9 cellular contexts compared by ENCODE assay signal in genomic region chr16:70736454-70737376, GRCh38. TPM values are rescaled to one million over a fixed set of nuclear protein-coding genes. Genes with fewer than 3 reads are reported as not detected.
A peak's percentile ranks its signal among the peaks of the same experiment; 100 is the strongest.
DNase-seq lines count a peak whose midpoint lies in the region; ATAC-seq and TF ChIP-seq lines count a peak whose summit lies in the region.
"Had no signal": no experiment of that assay in that cellular context is flagged by ENCODE, and none has a peak within 500 bp of the region (broad histone marks: within the 10 kb centered on the region; RNA-seq: fewer than 3 reads in every experiment).

No MANE protein-coding gene starts in this region.

- H3K27me3 ChIP-seq in naive thymus-derived CD4-positive, alpha-beta T cell (ENCODE audit: control insufficient read depth in 2 of 2, insufficient read depth in 2 of 2, low read length in 2 of 2), result no peaks in the 10 kb centered on the region
- no peaks in the 10 kb centered on the region for H3K27me3 ChIP-seq in aorta (ENCODE audit: control insufficient read depth in 1 of 2, insufficient read depth in 2 of 2, low read length in 1 of 2)
- H3K27me3 ChIP-seq: SJCRH30 had no signal

- no peak overlapping the region for H3K4me3 ChIP-seq in naive thymus-derived CD4-positive, alpha-beta T cell (ENCODE audit: low read length)
- H3K4me3 ChIP-seq in aorta (ENCODE audit: low read length in 2 of 2), result no peak overlapping the region
- H3K4me3 ChIP-seq: SJCRH30 had no signal

- CTCF ChIA-PET in naive thymus-derived CD4-positive, alpha-beta T cell (lab: Charles Lee), result interaction anchor here (5.6 kb wide), 1 partner anchor 34 kb away, joined by 32 read pairs; no protein-coding TSS in a partner anchor

- peaks cover 18 to 30% of the 10 kb centered on the region in 2 donors for H3K4me1 ChIP-seq in naive thymus-derived CD4-positive, alpha-beta T cell (ENCODE audit: control insufficient read depth in 2 of 2, insufficient read depth in 2 of 2, low read length in 2 of 2)
- no peaks in the 10 kb centered on the region for H3K4me1 ChIP-seq in aorta (ENCODE audit: control insufficient read depth in 1 of 2, insufficient read depth in 2 of 2, low read length in 2 of 2)

- POLR2A ChIA-PET in naive thymus-derived CD4-positive, alpha-beta T cell (lab: Charles Lee), result interaction anchor here (0.6 to 6.9 kb wide), 11 partner anchors 8 to 344 kb away, joined by 3 to 59 read pairs (median 3); partner anchors contain the start of gene VAC14

- WGBS in aorta, 2 donors, result 87 to 88% methylated on average over 18 of the region's 18 CpGs

- TF ChIP-seq CTCF in brain (conservative IDR thresholded peaks at IDR 0.05), result no peak

- peak overlapping the region; percentile 58 to 93 (median 90) for H3K27ac Mint-ChIP-seq in brain
- peak overlapping the region; percentile 87 to 100 (median 98) for H3K27ac Mint-ChIP-seq in naive thymus-derived CD4-positive, alpha-beta T cell

- peaks cover 22% of the 10 kb centered on the region for H3K36me3 Mint-ChIP-seq in brain
- H3K36me3 Mint-ChIP-seq in naive thymus-derived CD4-positive, alpha-beta T cell, result peaks cover 0 to 30% (median 16%) of the 10 kb centered on the region in 5 donors

- no peaks in the 10 kb centered on the region for H3K9me3 ChIP-seq in naive thymus-derived CD4-positive, alpha-beta T cell (ENCODE audit: control insufficient read depth in 2 of 3, low read length in 3 of 3)
- no peaks in the 10 kb centered on the region for H3K9me3 ChIP-seq in aorta (ENCODE audit: control insufficient read depth, low read length)
- H3K9me3 ChIP-seq: SJCRH30 had no signal

- H3K4me3 Mint-ChIP-seq in brain, result no peak overlapping the region
- H3K4me3 Mint-ChIP-seq in naive thymus-derived CD4-positive, alpha-beta T cell, result peak overlapping the region; percentile 13 to 90 (median 78)

- peak overlapping the region; percentile 76 for H3K27ac ChIP-seq in naive thymus-derived CD4-positive, alpha-beta T cell (ENCODE audit: low read depth, low read length)
- peak overlapping the region; percentile 16 to 91 for H3K27ac ChIP-seq in aorta (ENCODE audit: low read depth in 1 of 2, low read length in 2 of 2)

- peaks cover 0 to 10% (median 0%) of the 10 kb centered on the region in 3 experiments for H3K36me3 ChIP-seq in naive thymus-derived CD4-positive, alpha-beta T cell (ENCODE audit: control insufficient read depth in 2 of 3, insufficient read depth in 3 of 3, low read length in 3 of 3)
- no peaks in the 10 kb centered on the region for H3K36me3 ChIP-seq in aorta (ENCODE audit: control insufficient read depth in 1 of 2, insufficient read depth in 2 of 2, low read length in 1 of 2)
- H3K36me3 ChIP-seq: SJCRH30 had no signal

- peaks cover 3% of the 10 kb centered on the region for H3K27me3 Mint-ChIP-seq in brain
- no peaks in the 10 kb centered on the region for H3K27me3 Mint-ChIP-seq in naive thymus-derived CD4-positive, alpha-beta T cell

- peaks cover 0 to 4% (median 0%) of the 10 kb centered on the region in 5 experiments for H3K9me3 Mint-ChIP-seq in brain
- no peaks in the 10 kb centered on the region for H3K9me3 Mint-ChIP-seq in naive thymus-derived CD4-positive, alpha-beta T cell

- H3K4me1 Mint-ChIP-seq in brain, result peaks cover 64% of the 10 kb centered on the region
- peaks cover 25 to 72% (median 47%) of the 10 kb centered on the region in 7 donors for H3K4me1 Mint-ChIP-seq in naive thymus-derived CD4-positive, alpha-beta T cell

- ATAC-seq in naive thymus-derived CD4-positive, alpha-beta T cell, result no peak
- no peak for ATAC-seq in aorta (ENCODE audit: low FRiP score)

- peak; percentile 13 for DNase-seq in stimulated activated CD4-positive, alpha-beta T cell treated with anti-CD3 and anti-CD28 coated beads, Interleukin-4, amount 100 ng/mL, for 1 hour
- no peak for DNase-seq in stimulated activated CD4-positive, alpha-beta T cell treated with anti-CD3 and anti-CD28 coated beads, Interleukin-4, amount 100 ng/mL, for 4 hours
- DNase-seq in naive thymus-derived CD4-positive, alpha-beta T cell, result peak in 5 of 9 donors; percentile 15 to 30 (median 21)
- DNase-seq in aorta, result peak in 1 of 2 donors; percentile 48
- no peak for DNase-seq in head of caudate nucleus
- no peak for DNase-seq in OCI-M2 (lab: John Stamatoyannopoulos, UW; ENCODE audit: unreplicated experiment)
- no peak for DNase-seq in SW480 (ENCODE audit: low spot score)

- intact Hi-C loops in naive thymus-derived CD4-positive, alpha-beta T cell (cut with micrococcal nuclease), result loop anchor here (1.0 to 2.0 kb wide), 9 partner anchors 11 to 297 kb away; partner anchors contain the start of genes VAC14 (in 2 of the 2), COG4 (in 1 of the 2), SF3B3 (in 1 of the 2) and ST3GAL2 (in 1 of the 2)
- intact Hi-C loops in aorta (cut with DNase I), result loop anchor here in 1 of 2 donors (5.0 kb wide), 1 partner anchor 49 kb away; the partner anchor contains the start of gene MTSS2
- intact Hi-C loops in head of caudate nucleus (cut with DNase I), result no loop called here

RNA-seq across cellular contexts. Expression of gene MTSS2, which starts 50.9 kb away (rescaled TPM):
- 231 TPM for polyA plus RNA-seq in brain (ENCODE audit: insufficient read depth, low read depth, low replicate concordance)
- 10 to 100 TPM in 3 of 5 experiments, 1 to 10 TPM in 2; 1.4 to 16.7 (median 11.5) TPM for total RNA-seq in naive thymus-derived CD4-positive, alpha-beta T cell
- not detected for polyA plus RNA-seq in naive thymus-derived CD4-positive, alpha-beta T cell
- total RNA-seq in aorta, result 10 to 100 TPM; 65.7 to 87.4 TPM
- 10 to 100 TPM; 22.0 to 33.4 TPM for polyA plus RNA-seq in aorta

Comparison
In these comparisons a context has a peak if more than half of its experiments do, and no peak if none do; other contexts are left out.
1. DNase-seq: peak in stimulated activated CD4-positive, alpha-beta T cell treated with anti-CD3 and anti-CD28 coated beads, Interleukin-4, amount 100 ng/mL, for 1 hour (single experiment) and naive thymus-derived CD4-positive, alpha-beta T cell (5 of 9); none in stimulated activated CD4-positive, alpha-beta T cell treated with anti-CD3 and anti-CD28 coated beads, Interleukin-4, amount 100 ng/mL, for 4 hours (0 of 2), head of caudate nucleus (0 of 42), OCI-M2 (single experiment) and SW480 (single experiment).
2. H3K4me3 Mint-ChIP-seq: peak in naive thymus-derived CD4-positive, alpha-beta T cell (10 of 10); none in brain (0 of 5).
3. RNA of gene MTSS2, which starts 50.9 kb away (polyA plus RNA-seq): 231 TPM in brain (single experiment) and 22.0 to 33.4 TPM in aorta; not detected in naive thymus-derived CD4-positive, alpha-beta T cell; every median in the first group is over 10 times any median in the second.